15 cellular contexts compared by ENCODE assay signal in genomic region chr11:95192717-95193116, GRCh38. TPM values are rescaled to one million over a fixed set of nuclear protein-coding genes. Genes with fewer than 3 reads are reported as not detected.
DNase-seq lines count a peak whose midpoint lies in the region; TF ChIP-seq lines count a peak whose summit lies in the region.
"Had no signal": no experiment of that assay in that cellular context is flagged by ENCODE, and none has a peak within 500 bp of the region (broad histone marks: within the 10 kb centered on the region; RNA-seq: fewer than 3 reads in every experiment).

No MANE protein-coding gene starts in this region.

- H3K27ac ChIP-seq in smooth muscle cell (ENCODE audit: low read depth): peak overlapping the region; percentile 87
- H3K27ac ChIP-seq: BLaER1 treated with 17β-estradiol and CSF1 and Interleukin-3, amounts not matched to agents 10 nM and 100 nM had no signal

- H3K36me3 Mint-ChIP-seq in activated naive CD4-positive, alpha-beta T cell treated with anti-CD3 and anti-CD28 coated beads, Interleukin-2, amount 50 U/mL, for 24 hours: peaks cover 30% of the 10 kb centered on the region
- H3K36me3 Mint-ChIP-seq in progenitor cell of endocrine pancreas (ENCODE audit: insufficient read depth): peaks cover 21% of the 10 kb centered on the region
- H3K36me3 Mint-ChIP-seq in activated CD4-positive, alpha-beta memory T cell treated with anti-CD3 and anti-CD28 coated beads, Interleukin-2, amount 10 ng/mL, durations not matched to agents 7 days and 5 days (ENCODE audit: low read depth): peaks cover 21% of the 10 kb centered on the region

- peaks cover under 1% of the 10 kb centered on the region for H3K9me3 Mint-ChIP-seq in activated naive CD4-positive, alpha-beta T cell treated with anti-CD3 and anti-CD28 coated beads, Interleukin-2, amount 50 U/mL, for 24 hours
- H3K9me3 Mint-ChIP-seq in progenitor cell of endocrine pancreas (ENCODE audit: low read depth): no peaks in the 10 kb centered on the region
- H3K9me3 Mint-ChIP-seq in activated CD4-positive, alpha-beta memory T cell treated with anti-CD3 and anti-CD28 coated beads, Interleukin-2, amount 10 ng/mL, durations not matched to agents 7 days and 5 days: no peaks in the 10 kb centered on the region
- H3K9me3 Mint-ChIP-seq: GM23338 had no signal

- no peaks in the 10 kb centered on the region for H3K27me3 Mint-ChIP-seq in activated naive CD4-positive, alpha-beta T cell treated with anti-CD3 and anti-CD28 coated beads, Interleukin-2, amount 50 U/mL, for 24 hours
- no peaks in the 10 kb centered on the region for H3K27me3 Mint-ChIP-seq in progenitor cell of endocrine pancreas
- no peaks in the 10 kb centered on the region for H3K27me3 Mint-ChIP-seq in activated CD4-positive, alpha-beta memory T cell treated with anti-CD3 and anti-CD28 coated beads, Interleukin-2, amount 10 ng/mL, durations not matched to agents 7 days and 5 days
- H3K27me3 Mint-ChIP-seq: CD4-positive, CD25-positive, alpha-beta regulatory T cell had no signal

- H3K4me3 Mint-ChIP-seq in activated naive CD4-positive, alpha-beta T cell treated with anti-CD3 and anti-CD28 coated beads, Interleukin-2, amount 50 U/mL, for 24 hours: no peak overlapping the region
- no peak overlapping the region for H3K4me3 Mint-ChIP-seq in progenitor cell of endocrine pancreas (ENCODE audit: low read depth)
- H3K4me3 Mint-ChIP-seq in activated CD4-positive, alpha-beta memory T cell treated with anti-CD3 and anti-CD28 coated beads, Interleukin-2, amount 10 ng/mL, durations not matched to agents 7 days and 5 days: no peak overlapping the region
- H3K4me3 Mint-ChIP-seq: CD4-positive, CD25-positive, alpha-beta regulatory T cell; GM23338 had no signal

- no peak overlapping the region for H2AFZ ChIP-seq in smooth muscle cell (ENCODE audit: low read depth)
- H2AFZ ChIP-seq: GM23338 had no signal

- H3K4me2 ChIP-seq in smooth muscle cell: peak overlapping the region; percentile 63
- H3K4me2 ChIP-seq: BLaER1 treated with 17β-estradiol and CSF1 and Interleukin-3, amounts not matched to agents 10 nM and 100 nM; GM23338 had no signal

- H3K4me1 ChIP-seq in adipocyte (ENCODE audit: control insufficient read depth, insufficient read depth, low read length): no peaks in the 10 kb centered on the region
- H3K4me1 ChIP-seq in smooth muscle cell (ENCODE audit: low read depth): peaks cover 25% of the 10 kb centered on the region
- H3K4me1 ChIP-seq: BLaER1 treated with 17β-estradiol and CSF1 and Interleukin-3, amounts not matched to agents 10 nM and 100 nM had no signal

- no peak overlapping the region for H3K4me3 ChIP-seq in adipocyte (ENCODE audit: low read length)
- no peak overlapping the region for H3K4me3 ChIP-seq in smooth muscle cell
- H3K4me3 ChIP-seq: BLaER1 treated with 17β-estradiol and CSF1 and Interleukin-3, amounts not matched to agents 10 nM and 100 nM; GM23338 had no signal

- peaks cover 50% of the 10 kb centered on the region for H3F3A ChIP-seq in smooth muscle cell (ENCODE audit: low read depth)

- POLR2A ChIA-PET in activated CD4-positive, alpha-beta memory T cell treated with anti-CD3 and anti-CD28 coated beads, Interleukin-2, amount 10 ng/mL, durations not matched to agents 7 days and 5 days (lab: Charles Lee): no interaction called here

- H3K79me2 ChIP-seq in smooth muscle cell (ENCODE audit: low read depth): peaks cover 100% of the 10 kb centered on the region

- TF ChIP-seq CTCF in smooth muscle cell (IDR thresholded peaks at IDR 0.05; ENCODE audit: borderline replicate concordance, insufficient read depth, poor library complexity, severe bottlenecking): no peak
- TF ChIP-seq CTCF in progenitor cell of endocrine pancreas (IDR thresholded peaks at IDR 0.05; ENCODE audit: unreplicated experiment): no peak

- DNase-seq in activated naive CD4-positive, alpha-beta T cell (lab: John Stamatoyannopoulos, UW): no peak
- DNase-seq in adipocyte (ENCODE audit: low read depth) (peak; percentile 1), fibroblast of gingiva (ENCODE audit: low read depth) (peak; percentile 35), smooth muscle cell (lab: John Stamatoyannopoulos, UW; ENCODE audit: unreplicated experiment) (no peak), progenitor cell of endocrine pancreas (ENCODE audit: low spot score, unreplicated experiment) (no peak), HuH-7.5 (ENCODE audit: low spot score) (no peak)
- DNase-seq in activated CD4-positive, alpha-beta memory T cell treated with anti-CD3 and anti-CD28 coated beads, Interleukin-2, amount 10 ng/mL, durations not matched to agents 7 days and 5 days: no peak
- DNase-seq: 8988T; AML-193; CD4-positive, CD25-positive, alpha-beta regulatory T cell; DMS 273 treated with DMSO at 0.1 percent for 48 hours; H7 had no signal

- H3K4me1 Mint-ChIP-seq in activated naive CD4-positive, alpha-beta T cell treated with anti-CD3 and anti-CD28 coated beads, Interleukin-2, amount 50 U/mL, for 24 hours: peaks cover 73% of the 10 kb centered on the region
- peaks cover 4% of the 10 kb centered on the region for H3K4me1 Mint-ChIP-seq in progenitor cell of endocrine pancreas (ENCODE audit: low read depth)
- H3K4me1 Mint-ChIP-seq in activated CD4-positive, alpha-beta memory T cell treated with anti-CD3 and anti-CD28 coated beads, Interleukin-2, amount 10 ng/mL, durations not matched to agents 7 days and 5 days: peaks cover under 1% of the 10 kb centered on the region

- 84% methylated on average over 3 of the region's 3 CpGs for WGBS in smooth muscle cell (ENCODE audit: low lambda C conversion rate)

- H3K36me3 ChIP-seq in adipocyte (ENCODE audit: control insufficient read depth, insufficient read depth, low read length, severe bottlenecking) (peaks cover 49% of the 10 kb centered on the region), smooth muscle cell (ENCODE audit: low read depth) (peaks cover 30% of the 10 kb centered on the region)

- peaks cover 100% of the 10 kb centered on the region for H4K20me1 ChIP-seq in smooth muscle cell (ENCODE audit: low read depth)
- H4K20me1 ChIP-seq: BLaER1 treated with 17β-estradiol and CSF1 and Interleukin-3, amounts not matched to agents 10 nM and 100 nM had no signal

- CTCF ChIA-PET in activated CD4-positive, alpha-beta memory T cell treated with anti-CD3 and anti-CD28 coated beads, Interleukin-2, amount 10 ng/mL, durations not matched to agents 7 days and 5 days (lab: Charles Lee): no interaction called here

- no peaks in the 10 kb centered on the region for H3K9me3 ChIP-seq in adipocyte (ENCODE audit: control insufficient read depth, low read length)
- H3K9me3 ChIP-seq in smooth muscle cell (replicated peaks; ENCODE audit: low read depth): no peaks in the 10 kb centered on the region
- H3K9me3 ChIP-seq: BLaER1 treated with 17β-estradiol and CSF1 and Interleukin-3, amounts not matched to agents 10 nM and 100 nM had no signal

- H3K27me3 ChIP-seq in adipocyte (replicated peaks; ENCODE audit: control insufficient read depth, insufficient read depth, low read length): no peaks in the 10 kb centered on the region
- H3K27me3 ChIP-seq in smooth muscle cell (ENCODE audit: low read depth): no peaks in the 10 kb centered on the region
- H3K27me3 ChIP-seq: BLaER1 treated with 17β-estradiol and CSF1 and Interleukin-3, amounts not matched to agents 10 nM and 100 nM had no signal

- peak overlapping the region; percentile 68 for H3K27ac Mint-ChIP-seq in activated naive CD4-positive, alpha-beta T cell treated with anti-CD3 and anti-CD28 coated beads, Interleukin-2, amount 50 U/mL, for 24 hours
- H3K27ac Mint-ChIP-seq in progenitor cell of endocrine pancreas: no peak overlapping the region
- no peak overlapping the region for H3K27ac Mint-ChIP-seq in activated CD4-positive, alpha-beta memory T cell treated with anti-CD3 and anti-CD28 coated beads, Interleukin-2, amount 10 ng/mL, durations not matched to agents 7 days and 5 days
- H3K27ac Mint-ChIP-seq: CD4-positive, CD25-positive, alpha-beta regulatory T cell; GM23338 had no signal

- H3K9ac ChIP-seq in adipocyte (ENCODE audit: low read length): no peak overlapping the region
- H3K9ac ChIP-seq in smooth muscle cell (ENCODE audit: low read depth): no peak overlapping the region
- H3K9ac ChIP-seq: BLaER1 treated with 17β-estradiol and CSF1 and Interleukin-3, amounts not matched to agents 10 nM and 100 nM had no signal

RNA-seq across cellular contexts. Expression of gene SESN3, which starts 38.3 kb away (rescaled TPM):
- total RNA-seq in smooth muscle cell: 374 and 429 TPM in 2 replicates
- 20.4 and 30.9 TPM in 2 replicates for polyA plus RNA-seq in smooth muscle cell
- total RNA-seq in progenitor cell of endocrine pancreas: 79.7 and 80.2 TPM in 2 replicates
- 10 to 100 TPM; 23.2 to 24.6 TPM for total RNA-seq in activated CD4-positive, alpha-beta memory T cell treated with anti-CD3 and anti-CD28 coated beads, Interleukin-2, amount 10 ng/mL, durations not matched to agents 7 days and 5 days

Comparison
In these comparisons a context has a peak if more than half of its experiments do, and no peak if none do; other contexts are left out.
1. DNase-seq: peak in adipocyte (single experiment) and fibroblast of gingiva (single experiment); none in activated naive CD4-positive, alpha-beta T cell (0 of 4), smooth muscle cell (single experiment), progenitor cell of endocrine pancreas (single experiment), HuH-7.5 (single experiment) and activated CD4-positive, alpha-beta memory T cell treated with anti-CD3 and anti-CD28 coated beads, Interleukin-2, amount 10 ng/mL, durations not matched to agents 7 days and 5 days (single experiment).